ENCODE assay signal across 27 cellular contexts in genomic region chr1:2977886-2978611, GRCh38. TPM values are rescaled to one million over a fixed set of nuclear protein-coding genes. Genes with fewer than 3 reads are reported as not detected.
"Had no signal": no experiment of that assay in that cellular context is flagged by ENCODE, and none has a peak within 500 bp of the region (broad histone marks: within the 10 kb centered on the region; RNA-seq: fewer than 3 reads in every experiment).

No MANE protein-coding gene starts in this region.

- H3K4me2 ChIP-seq: smooth muscle cell had no signal

- H3K36me3 Mint-ChIP-seq: activated naive CD8-positive, alpha-beta T cell treated with anti-CD3 and anti-CD28 coated beads, Interleukin-2, amount 10 ng/mL, durations not matched to agents 7 days and 5 days; stimulated activated effector memory CD8-positive, alpha-beta T cell treated with anti-CD3 and anti-CD28 coated beads, Interleukin-12 subunit alpha, Interleukin-12 subunit beta, amount 100 ng/mL, for 72 hours had no signal

- H3K4me1 Mint-ChIP-seq: activated CD4-positive, alpha-beta T cell treated with anti-CD3 and anti-CD28 coated beads, Interleukin-2, amount 10 ng/mL, durations not matched to agents 7 days and 5 days; neural crest cell had no signal

- DNase-seq: activated CD4-positive, alpha-beta T cell treated with anti-CD3 and anti-CD28 coated beads, Interleukin-2, amount 10 ng/mL, durations not matched to agents 7 days and 5 days; activated CD8-positive, alpha-beta T cell treated with anti-CD3 and anti-CD28 coated beads, Interleukin-2, amount 10 ng/mL, durations not matched to agents 7 days and 5 days; activated naive CD4-positive, alpha-beta T cell treated with Interleukin-2 at 50 U/mL for 16 hours; activated naive CD8-positive, alpha-beta T cell treated with anti-CD3 and anti-CD28 coated beads, Interleukin-2, amount 10 ng/mL, durations not matched to agents 7 days and 5 days; amygdala; body of pancreas; caudate nucleus; foreskin keratinocyte; hypothalamus; midbrain; psoas muscle; right cardiac atrium; stimulated activated CD4-positive, alpha-beta T cell treated with anti-CD3 and anti-CD28 coated beads, Interleukin-4, amount 100 ng/mL, for 24 hours had no signal

- H3K27me3 ChIP-seq: body of pancreas, foreskin keratinocyte, ovary had no signal

- ATAC-seq: activated CD4-positive, CD25-positive, alpha-beta regulatory T cell treated with anti-CD3 and anti-CD28 coated beads, Interleukin-2, amount 50 U/mL, for 24 hours; activated CD8-positive, alpha-beta T cell treated with anti-CD3 and anti-CD28 coated beads, Interleukin-2, amount 10 ng/mL, durations not matched to agents 7 days and 5 days; body of pancreas; foreskin keratinocyte; psoas muscle; stimulated activated effector memory CD8-positive, alpha-beta T cell treated with anti-CD3 and anti-CD28 coated beads, Interleukin-12 subunit alpha, Interleukin-12 subunit beta, amount 100 ng/mL, for 72 hours had no signal

- H3K9me3 Mint-ChIP-seq: activated CD4-positive, alpha-beta T cell treated with anti-CD3 and anti-CD28 coated beads, Interleukin-2, amount 10 ng/mL, durations not matched to agents 7 days and 5 days; activated naive CD8-positive, alpha-beta T cell treated with anti-CD3 and anti-CD28 coated beads, Interleukin-2, amount 10 ng/mL, durations not matched to agents 7 days and 5 days; activated T-helper 1 cell treated with anti-CD3 and anti-CD28 coated beads, Interleukin-12 subunit alpha, Interleukin-12 subunit beta, Interleukin-2, Interleukin-4 antibody, amounts not matched to agents 30 ng/mL and 10 ng/mL and 1 ng/mL, durations not matched to agents 14 hours and 24 hours and 36 hours; neural crest cell; stimulated activated effector memory CD8-positive, alpha-beta T cell treated with anti-CD3 and anti-CD28 coated beads, Interleukin-12 subunit alpha, Interleukin-12 subunit beta, amount 100 ng/mL, for 72 hours; T-helper 1 cell treated with Interleukin-12 subunit alpha and Interleukin-12 subunit beta and Interleukin-4 antibody, amounts not matched to agents 30 μg/mL and 1 μg/mL, for 36 hours had no signal

- H3K27ac Mint-ChIP-seq: activated CD4-positive, alpha-beta T cell treated with anti-CD3 and anti-CD28 coated beads, Interleukin-2, amount 10 ng/mL, durations not matched to agents 7 days and 5 days; activated CD8-positive, alpha-beta T cell treated with anti-CD3 and anti-CD28 coated beads, Interleukin-2, amount 10 ng/mL, durations not matched to agents 7 days and 5 days; activated naive CD8-positive, alpha-beta T cell treated with anti-CD3 and anti-CD28 coated beads, Interleukin-2, amount 10 ng/mL, durations not matched to agents 7 days and 5 days; activated T-helper 1 cell treated with anti-CD3 and anti-CD28 coated beads, Interleukin-12 subunit alpha, Interleukin-12 subunit beta, Interleukin-2, Interleukin-4 antibody, amounts not matched to agents 30 ng/mL and 10 ng/mL and 1 ng/mL, durations not matched to agents 14 hours and 24 hours and 36 hours; stimulated activated effector memory CD8-positive, alpha-beta T cell treated with anti-CD3 and anti-CD28 coated beads, Interleukin-12 subunit alpha, Interleukin-12 subunit beta, amount 100 ng/mL, for 72 hours; T-helper 1 cell treated with Interleukin-12 subunit alpha and Interleukin-12 subunit beta and Interleukin-4 antibody, amounts not matched to agents 30 μg/mL and 1 μg/mL, for 36 hours had no signal

- H3K27ac ChIP-seq: body of pancreas, dorsolateral prefrontal cortex, foreskin keratinocyte, ovary, psoas muscle, tibial artery had no signal

- H3K4me3 Mint-ChIP-seq: activated CD4-positive, alpha-beta T cell treated with anti-CD3 and anti-CD28 coated beads, Interleukin-2, amount 10 ng/mL, durations not matched to agents 7 days and 5 days; activated CD8-positive, alpha-beta T cell treated with anti-CD3 and anti-CD28 coated beads, Interleukin-2, amount 10 ng/mL, durations not matched to agents 7 days and 5 days; activated naive CD8-positive, alpha-beta T cell treated with anti-CD3 and anti-CD28 coated beads, Interleukin-2, amount 10 ng/mL, durations not matched to agents 7 days and 5 days; activated T-helper 1 cell treated with anti-CD3 and anti-CD28 coated beads, Interleukin-12 subunit alpha, Interleukin-12 subunit beta, Interleukin-2, Interleukin-4 antibody, amounts not matched to agents 30 ng/mL and 10 ng/mL and 1 ng/mL, durations not matched to agents 14 hours and 24 hours and 36 hours; neural crest cell; stimulated activated effector memory CD8-positive, alpha-beta T cell treated with anti-CD3 and anti-CD28 coated beads, Interleukin-12 subunit alpha, Interleukin-12 subunit beta, amount 100 ng/mL, for 72 hours; T-helper 1 cell treated with Interleukin-12 subunit alpha and Interleukin-12 subunit beta and Interleukin-4 antibody, amounts not matched to agents 30 μg/mL and 1 μg/mL, for 36 hours had no signal

- H3K9me3 ChIP-seq: body of pancreas, ovary, psoas muscle, tibial artery had no signal

- H3K27me3 Mint-ChIP-seq: activated CD4-positive, alpha-beta T cell treated with anti-CD3 and anti-CD28 coated beads, Interleukin-2, amount 10 ng/mL, durations not matched to agents 7 days and 5 days; activated naive CD8-positive, alpha-beta T cell treated with anti-CD3 and anti-CD28 coated beads, Interleukin-2, amount 10 ng/mL, durations not matched to agents 7 days and 5 days had no signal

- H3K4me1 ChIP-seq: foreskin keratinocyte, psoas muscle had no signal

- H3K4me3 ChIP-seq: body of pancreas, dorsolateral prefrontal cortex, ovary, psoas muscle, smooth muscle cell, tibial artery had no signal

- H3K36me3 ChIP-seq: ovary, tibial artery had no signal

RNA-seq across cellular contexts. Expression of gene ACTRT2, which starts 43.2 kb away (rescaled TPM):
- total RNA-seq: activated CD4-positive, alpha-beta T cell treated with anti-CD3 and anti-CD28 coated beads, Interleukin-2, amount 10 ng/mL, durations not matched to agents 7 days and 5 days; activated CD8-positive, alpha-beta T cell treated with anti-CD3 and anti-CD28 coated beads, Interleukin-2, amount 10 ng/mL, durations not matched to agents 7 days and 5 days; activated naive CD8-positive, alpha-beta T cell treated with anti-CD3 and anti-CD28 coated beads, Interleukin-2, amount 10 ng/mL, durations not matched to agents 7 days and 5 days; activated T-helper 1 cell treated with anti-CD3 and anti-CD28 coated beads, Interleukin-12 subunit alpha, Interleukin-12 subunit beta, Interleukin-2, Interleukin-4 antibody, amounts not matched to agents 30 ng/mL and 10 ng/mL and 1 ng/mL, durations not matched to agents 14 hours and 24 hours and 36 hours; body of pancreas; epithelial cell of proximal tubule; fibroblast of lung; foreskin keratinocyte; lung microvascular endothelial cell; myocyte; neural crest cell; ovary; psoas muscle; right cardiac atrium; smooth muscle cell had no signal
- polyA plus RNA-seq: fibroblast of lung, foreskin keratinocyte, keratinocyte, ovary, psoas muscle, right cardiac atrium, smooth muscle cell had no signal
